Comparison of ENCODE assay signal across 12 cellular contexts in genomic region chr14:32166924-32167323, GRCh38. TPM values are rescaled to one million over a fixed set of nuclear protein-coding genes. Genes with fewer than 3 reads are reported as not detected.
"Had no signal": no experiment of that assay in that cellular context is flagged by ENCODE, and none has a peak within 500 bp of the region (broad histone marks: within the 10 kb centered on the region; RNA-seq: fewer than 3 reads in every experiment).

No MANE protein-coding gene starts in this region.

- H2AFZ ChIP-seq: GM23248, GM23338 had no signal

- ATAC-seq: GM23338, HCT116 had no signal

- H3K9ac ChIP-seq: GM23248 had no signal

- FAIRE-seq: H1, H54 had no signal

- H3K27ac ChIP-seq: GM23248 had no signal

- H3K4me3 ChIP-seq: GM23248, GM23338, HAP-1 had no signal

- DNase-seq: GM23248, GOT3, H7, H9, HCEC 1CT, HFFc6 had no signal

- H3K4me2 ChIP-seq: GM23338 had no signal

- H3K36me3 ChIP-seq: HAP-1 had no signal

- H3K4me1 ChIP-seq: HAP-1 had no signal

- H3K9me3 ChIP-seq: HAP-1 had no signal

RNA-seq across cellular contexts. Expression of gene RNU6-7, which starts 34.9 kb away (rescaled TPM):
- total RNA-seq: GM23248, GM23338, H1, H4, H7, H9, HFFc6 had no signal
- polyA plus RNA-seq: GM23248, H1 had no signal

RNA-seq across cellular contexts. Expression of gene RNU6-8, which starts 36.1 kb away (rescaled TPM):
- total RNA-seq: GM23248, GM23338, H1, H4, H7, H9, HFFc6 had no signal
- polyA plus RNA-seq: GM23248, H1 had no signal
